ENCODE assay signal across 8 cellular contexts in the genomic region with DNA sequence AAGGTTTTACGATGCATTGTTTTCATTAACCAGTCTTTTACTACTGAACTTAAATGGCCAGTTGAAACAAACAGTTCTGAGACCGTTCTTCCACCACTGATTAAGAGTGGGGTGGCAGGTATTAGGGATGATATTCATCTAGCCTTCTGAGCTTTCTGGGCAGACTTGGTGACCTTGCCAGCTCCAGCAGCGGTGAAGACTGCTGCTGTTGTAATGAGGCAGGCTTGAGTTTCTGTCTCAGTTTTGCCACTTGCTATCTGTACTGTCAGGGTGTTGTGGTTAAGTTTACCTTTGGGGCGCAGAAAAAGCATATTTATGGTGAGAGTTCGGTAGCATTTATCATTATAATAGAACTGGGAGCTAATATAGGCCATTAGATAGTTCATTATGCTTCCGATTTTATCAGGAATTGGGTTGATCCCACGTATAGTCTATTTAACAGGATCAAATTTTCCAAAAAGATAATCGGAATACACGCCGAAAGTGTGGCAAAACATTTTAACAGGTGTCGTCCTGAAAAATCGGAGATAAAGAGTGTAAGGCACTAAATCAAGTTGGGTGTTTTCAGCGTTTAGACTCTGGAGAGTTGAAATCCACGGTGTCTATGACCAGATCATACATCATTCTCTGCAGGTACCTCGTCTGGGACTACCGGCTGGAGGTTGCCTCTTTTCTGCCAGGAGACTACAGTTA. TPM values are rescaled to one million over a fixed set of nuclear protein-coding genes. Genes with fewer than 3 reads are reported as not detected.
DNase-seq lines count a peak whose midpoint lies in the region; ATAC-seq and TF ChIP-seq lines count a peak whose summit lies in the region.

No MANE protein-coding gene starts in this region.

- peak overlapping the region; percentile 97 for H3K4me2 ChIP-seq in neural cell (ENCODE audit: low read length)

- peak overlapping the region; percentile 85 to 96 (median 92) for H3K27ac ChIP-seq in esophagus muscularis mucosa (replicated peaks in 1 of 4)
- H3K27ac ChIP-seq in neural cell (ENCODE audit: low read length), result peak overlapping the region; percentile 99

- H3K4me3 ChIP-seq in esophagus muscularis mucosa (peak overlapping the region; percentile 69 to 84 (median 77)), neural cell (ENCODE audit: low read length) (peak overlapping the region; percentile 81)

- no peak for TF ChIP-seq EP300 in esophagus muscularis mucosa (IDR thresholded peaks at IDR 0.05)
- no peak for TF ChIP-seq EP300 in neural cell (conservative IDR thresholded peaks at IDR 0.05; ENCODE audit: poor library complexity, severe bottlenecking)

- H3K9ac ChIP-seq in neural cell (ENCODE audit: low read length), result peak overlapping the region; percentile 98

- H4K20me1 ChIP-seq in neural cell (ENCODE audit: insufficient read depth), result no peaks in the 10 kb centered on the region

- H3K9me2 ChIP-seq in neural cell (ENCODE audit: insufficient read depth, low read length), result no peaks in the 10 kb centered on the region

- no peak for TF ChIP-seq POLR2A in esophagus muscularis mucosa (IDR thresholded peaks at IDR 0.05; ENCODE audit: low read depth)

- H3K9me3 ChIP-seq in esophagus muscularis mucosa, result no peaks in the 10 kb centered on the region
- no peaks in the 10 kb centered on the region for H3K9me3 ChIP-seq in neural cell (ENCODE audit: low read length)

- TF ChIP-seq CTCF in esophagus muscularis mucosa (IDR thresholded peaks at IDR 0.05) (no peak), neural cell (IDR thresholded peaks at IDR 0.05; ENCODE audit: poor library complexity, severe bottlenecking) (no peak)

- peak overlapping the region; percentile 97 for H2AFZ ChIP-seq in neural cell (ENCODE audit: low read depth, low read length)

- no peak for TF ChIP-seq RAD21 in neural cell (conservative IDR thresholded peaks at IDR 0.05)

- no peaks in the 10 kb centered on the region for H3F3A ChIP-seq in neural cell (ENCODE audit: insufficient read depth, low read length, poor library complexity, severe bottlenecking)

- H3K36me3 ChIP-seq in esophagus muscularis mucosa, result no peaks in the 10 kb centered on the region
- H3K36me3 ChIP-seq in neural cell (ENCODE audit: insufficient read depth, low read length), result no peaks in the 10 kb centered on the region

- H3K27me3 ChIP-seq in esophagus muscularis mucosa (no peaks in the 10 kb centered on the region), neural cell (ENCODE audit: insufficient read depth, low read depth, low read length) (no peaks in the 10 kb centered on the region)

- H3K79me2 ChIP-seq in neural cell (replicated peaks; ENCODE audit: insufficient read depth, low read length), result peaks cover 39% of the 10 kb centered on the region

- intact Hi-C loops in esophagus muscularis mucosa (cut with DNase I), result loop anchor here (10.0 kb wide), 1 partner anchor 147 kb away; the partner anchor contains the start of gene SLC2A3

- DNase-seq in EH (ENCODE audit: low read depth), result peak; percentile 3
- peak; percentile 36 for DNase-seq in HT-29 (ENCODE audit: low spot score)
- DNase-seq in activated CD4-positive, alpha-beta T cell treated with anti-CD3 and anti-CD28 coated beads, Interleukin-2, amount 50 U/mL, for 4 hours, result peak; percentile 15 to 17
- DNase-seq in esophagus muscularis mucosa (ENCODE audit: extremely low spot score), result no peak
- DNase-seq in NOMO-1 (lab: John Stamatoyannopoulos, UW; ENCODE audit: unreplicated experiment in 2 of 2), result no peak
- no peak for DNase-seq in NCI-H1048 (lab: John Stamatoyannopoulos, UW)

- no peak for ATAC-seq in GM21381 (IDR thresholded peaks at IDR 0.05; ENCODE audit: unreplicated experiment)

- WGBS in esophagus muscularis mucosa, result 8% methylated on average over 16 of the region's 16 CpGs

- H3K4me1 ChIP-seq in esophagus muscularis mucosa, result peaks cover 20 to 34% (median 30%) of the 10 kb centered on the region in 4 donors

TF ChIP-seq in neural cell, 6 proteins besides CTCF, POLR2A, EP300 and RAD21:
- no peak for TF ChIP-seq EZH2 (IDR thresholded peaks at IDR 0.05; ENCODE audit: borderline replicate concordance, insufficient read depth, low read length, poor library complexity, severe bottlenecking)
- TF ChIP-seq, protein P1, sequence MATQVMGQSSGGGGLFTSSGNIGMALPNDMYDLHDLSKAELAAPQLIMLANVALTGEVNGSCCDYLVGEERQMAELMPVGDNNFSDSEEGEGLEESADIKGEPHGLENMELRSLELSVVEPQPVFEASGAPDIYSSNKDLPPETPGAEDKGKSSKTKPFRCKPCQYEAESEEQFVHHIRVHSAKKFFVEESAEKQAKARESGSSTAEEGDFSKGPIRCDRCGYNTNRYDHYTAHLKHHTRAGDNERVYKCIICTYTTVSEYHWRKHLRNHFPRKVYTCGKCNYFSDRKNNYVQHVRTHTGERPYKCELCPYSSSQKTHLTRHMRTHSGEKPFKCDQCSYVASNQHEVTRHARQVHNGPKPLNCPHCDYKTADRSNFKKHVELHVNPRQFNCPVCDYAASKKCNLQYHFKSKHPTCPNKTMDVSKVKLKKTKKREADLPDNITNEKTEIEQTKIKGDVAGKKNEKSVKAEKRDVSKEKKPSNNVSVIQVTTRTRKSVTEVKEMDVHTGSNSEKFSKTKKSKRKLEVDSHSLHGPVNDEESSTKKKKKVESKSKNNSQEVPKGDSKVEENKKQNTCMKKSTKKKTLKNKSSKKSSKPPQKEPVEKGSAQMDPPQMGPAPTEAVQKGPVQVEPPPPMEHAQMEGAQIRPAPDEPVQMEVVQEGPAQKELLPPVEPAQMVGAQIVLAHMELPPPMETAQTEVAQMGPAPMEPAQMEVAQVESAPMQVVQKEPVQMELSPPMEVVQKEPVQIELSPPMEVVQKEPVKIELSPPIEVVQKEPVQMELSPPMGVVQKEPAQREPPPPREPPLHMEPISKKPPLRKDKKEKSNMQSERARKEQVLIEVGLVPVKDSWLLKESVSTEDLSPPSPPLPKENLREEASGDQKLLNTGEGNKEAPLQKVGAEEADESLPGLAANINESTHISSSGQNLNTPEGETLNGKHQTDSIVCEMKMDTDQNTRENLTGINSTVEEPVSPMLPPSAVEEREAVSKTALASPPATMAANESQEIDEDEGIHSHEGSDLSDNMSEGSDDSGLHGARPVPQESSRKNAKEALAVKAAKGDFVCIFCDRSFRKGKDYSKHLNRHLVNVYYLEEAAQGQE (IDR thresholded peaks at IDR 0.05; ENCODE audit: borderline replicate concordance), result no peak
- no peak for TF ChIP-seq MXI1 (conservative IDR thresholded peaks at IDR 0.05; ENCODE audit: poor library complexity, severe bottlenecking)
- TF ChIP-seq POLR2AphosphoS5 (IDR thresholded peaks at IDR 0.05), result no peak
- TF ChIP-seq TAF1 (IDR thresholded peaks at IDR 0.05; ENCODE audit: low read depth), result no peak
- TF ChIP-seq SMC3 (conservative IDR thresholded peaks at IDR 0.05; ENCODE audit: poor library complexity), result no peak

RNA-seq across cellular contexts. Expression of gene NECAP1, which starts 0.7 kb away (rescaled TPM):
- 28.7 and 31.1 TPM in 2 replicates for total RNA-seq in HT-29 (2014; rRNA removed; shearing (Covaris generic))
- 10 to 100 TPM; 17.9 to 29.2 (median 23.0) TPM for total RNA-seq in esophagus muscularis mucosa
- 297 and 331 TPM in 2 replicates for polyA plus RNA-seq in neural cell
- polyA minus RNA-seq in neural cell, result 282 and 371 TPM in 2 replicates

RNA-seq across cellular contexts. Expression of gene C3AR1, which starts 15.2 kb away (rescaled TPM):
- not detected in 2 replicates for total RNA-seq in HT-29 (2014; rRNA removed; shearing (Covaris generic))
- 10 to 100 TPM in 1 of 4 donors, 1 to 10 TPM in 3; 4.9 to 18.7 (median 9.0) TPM for total RNA-seq in esophagus muscularis mucosa
- not detected in 2 replicates for polyA plus RNA-seq in neural cell
- polyA minus RNA-seq in neural cell, result not detected in 2 replicates

RNA-seq across cellular contexts. Expression of gene CLEC4A, which starts 42.0 kb away (rescaled TPM):
- total RNA-seq in HT-29 (2014; rRNA removed; shearing (Covaris generic)), result 0.64 TPM in 1 of 2 replicates, not detected in the other
- total RNA-seq in esophagus muscularis mucosa, result 1 to 10 TPM in 2 of 4 donors, under 1 TPM in 2; 0.40 to 2.2 (median 0.91) TPM
- polyA plus RNA-seq in neural cell, result 4.1 and 8.0 TPM in 2 replicates
- polyA minus RNA-seq in neural cell, result 2.2 TPM in 1 of 2 replicates, not detected in the other

RNA-seq across cellular contexts. Expression of gene FOXJ2, which starts 48.9 kb away (rescaled TPM):
- total RNA-seq in HT-29 (2014; rRNA removed; shearing (Covaris generic)), result 4.8 and 6.3 TPM in 2 replicates
- total RNA-seq in esophagus muscularis mucosa, result 10 to 100 TPM; 17.4 to 29.0 (median 23.9) TPM
- polyA plus RNA-seq in neural cell, result 5.8 and 6.4 TPM in 2 replicates
- 6.1 and 8.0 TPM in 2 replicates for polyA minus RNA-seq in neural cell

Comparison
In these comparisons a context has a peak if more than half of its experiments do, and no peak if none do; other contexts are left out.
1. DNase-seq: peak in EH (single experiment), HT-29 (single experiment) and activated CD4-positive, alpha-beta T cell treated with anti-CD3 and anti-CD28 coated beads, Interleukin-2, amount 50 U/mL, for 4 hours (2 of 2); none in esophagus muscularis mucosa (single experiment), NOMO-1 (0 of 2) and NCI-H1048 (single experiment).